In genomic region chr15:94987085-94987484, GRCh38 we compare ENCODE assay signal across 8 cellular contexts.
"Had no signal": no experiment of that assay in that cellular context is flagged by ENCODE, and none has a peak within 500 bp of the region (broad histone marks: within the 10 kb centered on the region; RNA-seq: fewer than 3 reads in every experiment).

No MANE protein-coding gene starts in this region.

- DNase-seq: GDM1, GF-D8 had no signal

- FAIRE-seq: G401.6, GM12891, GM12892, GM18507, GM19239 had no signal

- ATAC-seq: GM12878 had no signal

- H3K4me3 ChIP-seq: GM12878 had no signal
